Comparison of ENCODE assay signal across 8 cellular contexts in genomic region chr1:171487038-171487437, GRCh38. TPM values are rescaled to one million over a fixed set of nuclear protein-coding genes. Genes with fewer than 3 reads are reported as not detected.
DNase-seq lines count a peak whose midpoint lies in the region; ATAC-seq, FAIRE-seq and TF ChIP-seq lines count a peak whose summit lies in the region.

No MANE protein-coding gene starts in this region.

- peaks cover 5% of the 10 kb centered on the region; the same call in 1 of the 2 replicates for H3K23me2 ChIP-seq in H1 (ENCODE audit: low read depth, low read length)

- DNase-seq in CD8-positive, alpha-beta memory T cell: no peak
- no peak for DNase-seq in H1 (ENCODE audit: low read depth in 1 of 2, low spot score in 2 of 2)
- no peak for DNase-seq in osteoblast (ENCODE audit: insufficient read length, low spot score, missing footprints)
- no peak for DNase-seq in NK-92 treated with Interleukin-12 subunit alpha and Interleukin-12 subunit beta, amount 100 ng/mL, for 24 hours (lab: John Stamatoyannopoulos, UW)
- DNase-seq in T1000 (lab: John Stamatoyannopoulos, UW): no peak

- H3K4me2 ChIP-seq in OCI-LY1 (ENCODE audit: low read length): peak overlapping the region; percentile 90
- peak overlapping the region; percentile 27 to 75 for H3K4me2 ChIP-seq in H1 (ENCODE audit: insufficient read depth in 1 of 2, low read depth in 2 of 2, low read length in 2 of 2)
- peak overlapping the region; percentile 95 for H3K4me2 ChIP-seq in osteoblast (ENCODE audit: insufficient read depth, low read length)

- no peak for FAIRE-seq in H1 (lab: Jason Lieb, UNC)

- no peaks in the 10 kb centered on the region for H3K79me1 ChIP-seq in H1 (ENCODE audit: low read depth, low read length)

- TF ChIP-seq POLR2A in H1 (IDR thresholded peaks at IDR 0.05; ENCODE audit: control extremely low read depth in 1 of 2, low read depth in 2 of 2, low read length in 2 of 2): no peak

- no peak overlapping the region for H4K8ac ChIP-seq in H1 (ENCODE audit: extremely low read depth, insufficient read depth, low read length)

- no peak overlapping the region for H2BK15ac ChIP-seq in H1 (ENCODE audit: low read length)

- H3K9ac ChIP-seq in OCI-LY1 (ENCODE audit: low read length): peak overlapping the region; percentile 98
- peak overlapping the region in 1 of 4 experiments; percentile 96; a peak in 3 of 7 replicates for H3K9ac ChIP-seq in H1 (replicated peaks in 1 of 4; ENCODE audit: extremely low read depth in 1 of 4, low read depth in 3 of 4, low read length in 3 of 4)

- no peak overlapping the region for H3K23ac ChIP-seq in H1 (ENCODE audit: insufficient read length)

- peaks cover 0 to 6% of the 10 kb centered on the region in 2 donors for H3K27me3 Mint-ChIP-seq in CD8-positive, alpha-beta memory T cell

- no peak overlapping the region for H3K4ac ChIP-seq in H1 (replicated peaks; ENCODE audit: insufficient read length, low read depth, low read length)

- H3K36me3 Mint-ChIP-seq in CD8-positive, alpha-beta memory T cell: peaks cover 0 to 41% (median 10%) of the 10 kb centered on the region in 3 donors

- peaks cover 58 to 68% (median 64%) of the 10 kb centered on the region in 3 donors for H3K4me1 Mint-ChIP-seq in CD8-positive, alpha-beta memory T cell

- H2BK20ac ChIP-seq in H1 (ENCODE audit: low read length): no peak overlapping the region

- no peak overlapping the region for H2BK5ac ChIP-seq in H1 (ENCODE audit: low read depth, low read length)

- H4K91ac ChIP-seq in H1 (replicated peaks; ENCODE audit: insufficient read length, low read length): no peak overlapping the region

- H2BK12ac ChIP-seq in H1 (ENCODE audit: low read depth, low read length): no peak overlapping the region

- H3K79me2 ChIP-seq in OCI-LY1 (ENCODE audit: insufficient read depth, low read length) (peaks cover 67% of the 10 kb centered on the region), H1 (ENCODE audit: control insufficient read depth in 1 of 2, insufficient read depth in 2 of 2, low read length in 2 of 2) (peaks cover 50 to 66% of the 10 kb centered on the region in 2 experiments), osteoblast (ENCODE audit: insufficient read depth, low read length) (peaks cover 67% of the 10 kb centered on the region)

- H3K36me3 ChIP-seq in CD8-positive, alpha-beta memory T cell (ENCODE audit: insufficient read depth, low read length): peaks cover 3% of the 10 kb centered on the region
- H3K36me3 ChIP-seq in OCI-LY1 (ENCODE audit: insufficient read depth, low read length) (peaks cover 28% of the 10 kb centered on the region), H1 (ENCODE audit: control insufficient read depth in 2 of 4, insufficient read depth in 4 of 4, low read length in 3 of 4) (no peaks in the 10 kb centered on the region; a peak in 1 of 8 replicates), osteoblast (ENCODE audit: insufficient read depth, low read length) (peaks cover 7% of the 10 kb centered on the region)

- H3K18ac ChIP-seq in H1 (ENCODE audit: extremely low read depth, low read length): no peak overlapping the region

- POLR2A ChIA-PET in CD8-positive, alpha-beta memory T cell (lab: Charles Lee): no interaction called here
- POLR2A ChIA-PET in H1 (lab: Charles Lee; ENCODE audit: partially characterized antibody): interaction anchor here (0.8 to 4.0 kb wide), 5 partner anchors 10 to 67 kb away, joined by 3 to 27 read pairs (median 4); no protein-coding TSS in a partner anchor

- H4K20me1 ChIP-seq in OCI-LY1 (ENCODE audit: insufficient read depth, low read length): peaks cover 17% of the 10 kb centered on the region
- peaks cover 4 to 38% of the 10 kb centered on the region in 2 experiments for H4K20me1 ChIP-seq in H1 (replicated peaks in 1 of 2; ENCODE audit: control insufficient read depth in 1 of 2, insufficient read depth in 2 of 2, low read length in 2 of 2)
- peaks cover 56% of the 10 kb centered on the region for H4K20me1 ChIP-seq in osteoblast (ENCODE audit: insufficient read depth, low read length)

- peaks cover 62% of the 10 kb centered on the region for H3K4me1 ChIP-seq in CD8-positive, alpha-beta memory T cell (ENCODE audit: insufficient read depth, low read length)
- H3K4me1 ChIP-seq in OCI-LY1 (ENCODE audit: insufficient read depth, low read length, severe bottlenecking): peaks cover 38% of the 10 kb centered on the region
- peaks cover 0 to 4% (median 0%) of the 10 kb centered on the region in 4 experiments; a peak in 2 of 7 replicates for H3K4me1 ChIP-seq in H1 (replicated peaks in 1 of 4; ENCODE audit: control insufficient read depth in 3 of 4, insufficient read depth in 4 of 4, low read length in 3 of 4)
- H3K4me1 ChIP-seq in osteoblast (ENCODE audit: insufficient read depth, low read length): peaks cover 20% of the 10 kb centered on the region

- no peak overlapping the region for H2BK120ac ChIP-seq in H1 (replicated peaks; ENCODE audit: low read depth, low read length)

- no peaks in the 10 kb centered on the region for H3K27me3 ChIP-seq in CD8-positive, alpha-beta memory T cell (ENCODE audit: insufficient read depth, low read length, poor library complexity, severe bottlenecking)
- no peaks in the 10 kb centered on the region for H3K27me3 ChIP-seq in OCI-LY1 (ENCODE audit: insufficient read depth, low read length)
- H3K27me3 ChIP-seq in H1 (replicated peaks in 1 of 4; ENCODE audit: control insufficient read depth in 3 of 4, extremely low read depth in 1 of 4, insufficient read depth in 3 of 4, low read length in 3 of 4): no peaks in the 10 kb centered on the region
- no peaks in the 10 kb centered on the region for H3K27me3 ChIP-seq in osteoblast (ENCODE audit: insufficient read depth, low read length)

- H2AK5ac ChIP-seq in H1 (ENCODE audit: low read depth, low read length): no peak overlapping the region

- H3K9me2 ChIP-seq in OCI-LY1 (ENCODE audit: low read depth, low read length): no peaks in the 10 kb centered on the region

- no peaks in the 10 kb centered on the region for H3F3A ChIP-seq in OCI-LY1 (ENCODE audit: insufficient read depth, low read length)

- CTCF ChIA-PET in CD8-positive, alpha-beta memory T cell (lab: Charles Lee): no interaction called here
- CTCF ChIA-PET in H1 (lab: Charles Lee; ENCODE audit: partially characterized antibody): no interaction called here

- no peak for TF ChIP-seq EP300 in H1 (IDR thresholded peaks at IDR 0.05; ENCODE audit: borderline replicate concordance in 1 of 2, low read depth in 2 of 2, low read length in 2 of 2)

- TF ChIP-seq RAD21 in H1 (IDR thresholded peaks at IDR 0.05 in 1 of 2, conservative IDR thresholded peaks at IDR 0.05 in 1 of 2; ENCODE audit: low read depth in 2 of 2, low read length in 2 of 2): no peak

- peak overlapping the region; percentile 95 to 100 (median 98) for H3K27ac Mint-ChIP-seq in CD8-positive, alpha-beta memory T cell

- H3K27ac ChIP-seq in CD8-positive, alpha-beta memory T cell (ENCODE audit: low read depth, low read length): peak overlapping the region; percentile 100
- H3K27ac ChIP-seq in OCI-LY1 (ENCODE audit: low read depth, low read length, poor library complexity, severe bottlenecking): no peak overlapping the region
- no peak overlapping the region for H3K27ac ChIP-seq in H1 (ENCODE audit: low read depth, low read length)
- peak overlapping the region; percentile 38 for H3K27ac ChIP-seq in osteoblast (ENCODE audit: low read depth, low read length)

- H3K56ac ChIP-seq in H1 (replicated peaks; ENCODE audit: insufficient read length, low read depth, low read length): no peak overlapping the region

- ATAC-seq in activated CD4-positive, CD25-positive, alpha-beta regulatory T cell treated with anti-CD3 and anti-CD28 coated beads, Interleukin-2, amount 50 U/mL, for 24 hours: no peak
- ATAC-seq in HG02840 (IDR thresholded peaks at IDR 0.05; ENCODE audit: low FRiP score, unreplicated experiment): no peak

- peak overlapping the region; percentile 88 to 99 (median 93) for H3K4me3 Mint-ChIP-seq in CD8-positive, alpha-beta memory T cell

- H2AFZ ChIP-seq in OCI-LY1 (ENCODE audit: low read length) (no peak overlapping the region), H1 (ENCODE audit: low read length) (no peak overlapping the region), osteoblast (ENCODE audit: low read length) (no peak overlapping the region)

- H4K5ac ChIP-seq in H1 (ENCODE audit: insufficient read length, low read depth, low read length): no peak overlapping the region

- H3K9me3 ChIP-seq in CD8-positive, alpha-beta memory T cell (ENCODE audit: low read length): no peaks in the 10 kb centered on the region
- no peaks in the 10 kb centered on the region for H3K9me3 ChIP-seq in OCI-LY1 (ENCODE audit: low read length)
- no peaks in the 10 kb centered on the region for H3K9me3 ChIP-seq in H1 (ENCODE audit: insufficient read depth in 2 of 2, low read depth in 1 of 2, low read length in 1 of 2)
- H3K9me3 ChIP-seq in osteoblast (ENCODE audit: low read depth, low read length): no peaks in the 10 kb centered on the region

- H3K9me3 Mint-ChIP-seq in CD8-positive, alpha-beta memory T cell: peaks cover 0 to 3% (median 0%) of the 10 kb centered on the region in 5 donors

- H3K14ac ChIP-seq in H1 (ENCODE audit: insufficient read length): no peak overlapping the region

- TF ChIP-seq CTCF in OCI-LY1 (IDR thresholded peaks at IDR 0.05; ENCODE audit: low read length) (no peak), H1 (IDR thresholded peaks at IDR 0.05; ENCODE audit: control extremely low read depth in 1 of 3, insufficient read depth in 1 of 3, low read depth in 1 of 3, low read length in 3 of 3) (no peak), osteoblast (IDR thresholded peaks at IDR 0.05; ENCODE audit: extremely low read depth, low read depth, low read length) (no peak)

- H3K4me3 ChIP-seq in CD8-positive, alpha-beta memory T cell (ENCODE audit: low read length): peak overlapping the region; percentile 98
- H3K4me3 ChIP-seq in OCI-LY1 (ENCODE audit: low read depth, low read length, poor library complexity, severe bottlenecking): peak overlapping the region; percentile 96
- H3K4me3 ChIP-seq in H1 (ENCODE audit: extremely low read depth in 1 of 4, insufficient read depth in 2 of 4, low read depth in 3 of 4, low read length in 4 of 4): peak overlapping the region; percentile 69 to 92 (median 86); a peak in 7 of 8 replicates
- H3K4me3 ChIP-seq in osteoblast (ENCODE audit: insufficient read depth, low read length): peak overlapping the region; percentile 100

TF ChIP-seq in H1, 55 proteins besides CTCF, POLR2A, EP300 and RAD21 (continues in another document):
- TF ChIP-seq CHD1 (IDR thresholded peaks at IDR 0.05; ENCODE audit: low read depth, low read length): no peak

RNA-seq across cellular contexts. Expression of gene PRRC2C, which starts 1.7 kb away (rescaled TPM):
- 100 to 1,000 TPM; 262 to 275 TPM for total RNA-seq in CD8-positive, alpha-beta memory T cell
- 106 TPM for polyA plus RNA-seq in CD8-positive, alpha-beta memory T cell
- total RNA-seq in H1 (2021; fragmentation: NEBNext Ultra II Directional; extraction: Animal tissue kit (Norgen Biotek cat#: 25700)): 264 and 274 TPM in 2 replicates
- polyA plus RNA-seq in H1 (2011; rRNA removed): 89.6 and 125 TPM in 2 replicates
- polyA plus RNA-seq in H1 (2011; cell fraction: cytosol; rRNA removed): 88.6 TPM
- 148 TPM for polyA plus RNA-seq in H1 (2011; cell fraction: nucleus; rRNA removed)
- polyA plus RNA-seq in H1 (2012, experiment 1 of 2): 119 to 144 TPM (median 134 TPM) in 4 replicates
- 6.6 TPM for polyA plus RNA-seq in H1 (2012, experiment 2 of 2)
- polyA plus RNA-seq in H1 (2013, experiment 1 of 2): 202 TPM
- polyA plus RNA-seq in H1 (2013, experiment 2 of 2): 198 TPM
- polyA minus RNA-seq in H1 (2011; rRNA and poly(A)+ RNA removed): 133 and 204 TPM in 2 replicates
- polyA minus RNA-seq in H1 (2011; cell fraction: cytosol; rRNA and poly(A)+ RNA removed): 134 TPM
- 200 TPM for polyA minus RNA-seq in H1 (2011; cell fraction: nucleus; rRNA and poly(A)+ RNA removed)
- 40.5 and 52.2 TPM in 2 replicates for total RNA-seq in osteoblast

Comparison
In these comparisons a context has a peak if more than half of its experiments do, and no peak if none do; other contexts are left out.
1. H3K27ac ChIP-seq: peak in CD8-positive, alpha-beta memory T cell (single experiment) and osteoblast (single experiment); none in OCI-LY1 (single experiment) and H1 (single experiment).
2. Peak in every context shown above with its lines, with median percentiles within 50 percentile points of each other: H3K4me3 ChIP-seq and H3K4me2 ChIP-seq.